In genomic region chr6:163259689-163260088, GRCh38 we compare ENCODE assay signal across 16 cellular contexts.
DNase-seq lines count a peak whose midpoint lies in the region; ATAC-seq and TF ChIP-seq lines count a peak whose summit lies in the region.
"Had no signal": no experiment of that assay in that cellular context is flagged by ENCODE, and none has a peak within 500 bp of the region (broad histone marks: within the 10 kb centered on the region; RNA-seq: fewer than 3 reads in every experiment).

No MANE protein-coding gene starts in this region.

- H3K4me3 Mint-ChIP-seq in CD14-positive monocyte = peak overlapping the region; percentile 77 to 88
- H3K4me3 Mint-ChIP-seq: activated T-helper 1 cell treated with anti-CD3 and anti-CD28 coated beads, Interleukin-12 subunit alpha, Interleukin-12 subunit beta, Interleukin-2, Interleukin-4 antibody, amounts not matched to agents 30 ng/mL and 10 ng/mL and 1 ng/mL, durations not matched to agents 14 hours and 24 hours and 36 hours had no signal

- peak overlapping the region in 1 of 7 donors; percentile 63 for H3K27ac Mint-ChIP-seq in CD14-positive monocyte
- H3K27ac Mint-ChIP-seq: activated T-helper 1 cell treated with anti-CD3 and anti-CD28 coated beads, Interleukin-12 subunit alpha, Interleukin-12 subunit beta, Interleukin-2, Interleukin-4 antibody, amounts not matched to agents 30 ng/mL and 10 ng/mL and 1 ng/mL, durations not matched to agents 14 hours and 24 hours and 36 hours had no signal

- H3K27me3 ChIP-seq in iPS-15b (ENCODE audit: control insufficient read depth, insufficient read depth, low read length) (peaks cover 10% of the 10 kb centered on the region), uterus (no peaks in the 10 kb centered on the region)
- H3K27me3 ChIP-seq: adrenal gland had no signal

- peaks cover 0 to 4% (median 3%) of the 10 kb centered on the region in 3 donors for H3K27me3 Mint-ChIP-seq in CD14-positive monocyte (ENCODE audit: low read depth in 3 of 3)

- peaks cover 14% of the 10 kb centered on the region for H3K4me1 Mint-ChIP-seq in CD14-positive monocyte

- H3K4me3 ChIP-seq in iPS-15b (ENCODE audit: low read depth, low read length) = peak overlapping the region; percentile 52
- no peak overlapping the region for H3K4me3 ChIP-seq in uterus
- H3K4me3 ChIP-seq: SK-N-MC had no signal

- TF ChIP-seq CTCF in CD14-positive monocyte (IDR thresholded peaks at IDR 0.05) = no peak
- no peak for TF ChIP-seq CTCF in uterus (IDR thresholded peaks at IDR 0.05)

- H3K9me3 Mint-ChIP-seq in CD14-positive monocyte = peaks cover 0 to 3% (median 0%) of the 10 kb centered on the region in 7 donors
- H3K9me3 Mint-ChIP-seq: activated T-helper 1 cell treated with anti-CD3 and anti-CD28 coated beads, Interleukin-12 subunit alpha, Interleukin-12 subunit beta, Interleukin-2, Interleukin-4 antibody, amounts not matched to agents 30 ng/mL and 10 ng/mL and 1 ng/mL, durations not matched to agents 14 hours and 24 hours and 36 hours had no signal

- no peak for TF ChIP-seq POLR2A in uterus (IDR thresholded peaks at IDR 0.05)

- peaks cover 11% of the 10 kb centered on the region for H3K4me1 ChIP-seq in iPS-15b (ENCODE audit: control insufficient read depth, insufficient read depth, low read length)
- no peaks in the 10 kb centered on the region for H3K4me1 ChIP-seq in uterus
- H3K4me1 ChIP-seq: adrenal gland had no signal

- no peaks in the 10 kb centered on the region for H3K9me3 ChIP-seq in iPS-15b (ENCODE audit: control insufficient read depth, insufficient read depth, low read length)
- H3K9me3 ChIP-seq in uterus = no peaks in the 10 kb centered on the region
- H3K9me3 ChIP-seq: adrenal gland had no signal

- intact Hi-C loops in CD14-positive monocyte (cut with micrococcal nuclease) = no loop called here
- intact Hi-C loops in sciatic nerve (cut with DNase I) = no loop called here
- intact Hi-C loops in uterus (cut with DNase I; ENCODE audit: low total_unique reads) = no loop called here

- ATAC-seq in sciatic nerve (peak; percentile 5), HG03175 (IDR thresholded peaks at IDR 0.05; ENCODE audit: unreplicated experiment) (no peak)

- H3K27ac ChIP-seq in angular gyrus (ENCODE audit: low read depth, low read length) = peak overlapping the region; percentile 97
- H3K27ac ChIP-seq in uterus = no peak overlapping the region
- H3K27ac ChIP-seq: SK-N-MC had no signal

- no peaks in the 10 kb centered on the region for H3K36me3 ChIP-seq in iPS-15b (ENCODE audit: control insufficient read depth, insufficient read depth, low read length)
- H3K36me3 ChIP-seq in uterus = no peaks in the 10 kb centered on the region
- H3K36me3 ChIP-seq: adrenal gland had no signal

- H3K36me3 Mint-ChIP-seq in CD14-positive monocyte = no peaks in the 10 kb centered on the region

- no peak overlapping the region for H3K9ac ChIP-seq in iPS-15b (ENCODE audit: low read depth, low read length)

- no peak for DNase-seq in CD14-positive monocyte (ENCODE audit: low spot score)
- no peak for DNase-seq in sciatic nerve (ENCODE audit: low spot score)
- no peak for DNase-seq in activated naive CD4-positive, alpha-beta T cell treated with Interleukin-2 at 50 U/mL for 16 hours
- DNase-seq in cerebellar cortex (ENCODE audit: low spot score) = no peak
- no peak for DNase-seq in uterus
- DNase-seq: activated CD4-positive, alpha-beta T cell treated with anti-CD3 and anti-CD28 coated beads, Interleukin-2, amount 50 U/mL, for 48 hours; cortex of kidney; DMS 273 treated with DMSO at 0.1 percent for 48 hours; mammary epithelial cell; NCI-H524 had no signal
